ENCODE assay signal across 8 cellular contexts in genomic region chr22:20531404-20532181, GRCh38. TPM values are rescaled to one million over a fixed set of nuclear protein-coding genes. Genes with fewer than 3 reads are reported as not detected.
DNase-seq lines count a peak whose midpoint lies in the region; ATAC-seq and TF ChIP-seq lines count a peak whose summit lies in the region.

No MANE protein-coding gene starts in this region.

- peaks cover 6% of the 10 kb centered on the region for H3K9me3 Mint-ChIP-seq in GM23338

- peak overlapping the region; percentile 54 for H3K18ac ChIP-seq in neuronal stem cell (ENCODE audit: low read length)

- H2AFZ ChIP-seq in GM23338 (no peak overlapping the region), neuronal stem cell (ENCODE audit: low read length) (no peak overlapping the region), MM.1S (ENCODE audit: low read length) (no peak overlapping the region)

- no peak overlapping the region for H2BK120ac ChIP-seq in neuronal stem cell (ENCODE audit: low read depth, low read length)

- H3K14ac ChIP-seq in neuronal stem cell (ENCODE audit: low read length): peak overlapping the region; percentile 61

- no peaks in the 10 kb centered on the region for H3K9me2 ChIP-seq in GM23338 (ENCODE audit: insufficient read depth)
- no peaks in the 10 kb centered on the region for H3K9me2 ChIP-seq in MM.1S (replicated peaks; ENCODE audit: insufficient read depth, low read length)

- peak; percentile 83 for ATAC-seq in GM23338

- H3K4me3 ChIP-seq in GM23338 (no peak overlapping the region), neuronal stem cell (ENCODE audit: low read length in 2 of 2) (no peak overlapping the region), MM.1S (ENCODE audit: low read length) (no peak overlapping the region)

- H3K79me1 ChIP-seq in neuronal stem cell (ENCODE audit: low read depth, low read length): peaks cover 23% of the 10 kb centered on the region

- H3F3A ChIP-seq in GM23338 (replicated peaks; ENCODE audit: low read depth) (no peaks in the 10 kb centered on the region), MM.1S (ENCODE audit: insufficient read depth, low read length) (no peaks in the 10 kb centered on the region)

- peaks cover 6% of the 10 kb centered on the region for H3K27me3 Mint-ChIP-seq in GM23338 (ENCODE audit: insufficient read depth, low read depth, poor library complexity)

- no peak overlapping the region for H2BK15ac ChIP-seq in neuronal stem cell (ENCODE audit: low read length)

- H3K4me2 ChIP-seq in GM23338 (no peak overlapping the region), neuronal stem cell (ENCODE audit: insufficient read depth, low read length, poor library complexity, severe bottlenecking) (no peak overlapping the region), MM.1S (ENCODE audit: low read depth, low read length) (no peak overlapping the region)

- no peak overlapping the region for H4K8ac ChIP-seq in neuronal stem cell (ENCODE audit: low read depth, low read length)

- TF ChIP-seq CTCF in GM23338 (conservative IDR thresholded peaks at IDR 0.05; ENCODE audit: low read depth in 2 of 2) (no peak), MM.1S (IDR thresholded peaks at IDR 0.05; ENCODE audit: low read length) (no peak)

- H3K23ac ChIP-seq in neuronal stem cell (ENCODE audit: low read depth, low read length, poor library complexity): peak overlapping the region; percentile 4

- H3K9me3 ChIP-seq in neuronal stem cell (replicated peaks in 1 of 2; ENCODE audit: control insufficient read depth in 2 of 2, insufficient read depth in 1 of 2, low read depth in 1 of 2, low read length in 2 of 2) (peaks cover 5 to 9% of the 10 kb centered on the region in 2 donors), MM.1S (replicated peaks; ENCODE audit: insufficient read depth, low read length) (no peaks in the 10 kb centered on the region)

- H3K4me3 Mint-ChIP-seq in GM23338: no peak overlapping the region

- H3K27me3 ChIP-seq in GM23338 (ENCODE audit: insufficient read depth) (no peaks in the 10 kb centered on the region), neuronal stem cell (ENCODE audit: control insufficient read depth in 3 of 3, insufficient read depth in 3 of 3, low read depth in 1 of 3, low read length in 3 of 3) (no peaks in the 10 kb centered on the region), MM.1S (replicated peaks; ENCODE audit: insufficient read depth, low read length) (no peaks in the 10 kb centered on the region)

- H3K36me3 Mint-ChIP-seq in GM23338 (ENCODE audit: low read depth): peaks cover 26% of the 10 kb centered on the region

- H3K4ac ChIP-seq in neuronal stem cell (ENCODE audit: low read length): no peak overlapping the region

- no peak overlapping the region for H2BK12ac ChIP-seq in neuronal stem cell (ENCODE audit: low read length)

- H4K20me1 ChIP-seq in GM23338 (replicated peaks; ENCODE audit: insufficient read depth): peaks cover 11% of the 10 kb centered on the region
- peaks cover 24% of the 10 kb centered on the region for H4K20me1 ChIP-seq in MM.1S (ENCODE audit: insufficient read depth, low read length)

- no peak overlapping the region for H4K91ac ChIP-seq in neuronal stem cell (ENCODE audit: low read depth, low read length, poor library complexity)

- H3K9ac ChIP-seq in neuronal stem cell (ENCODE audit: low read depth, low read length, poor library complexity) (peak overlapping the region; percentile 1), MM.1S (ENCODE audit: low read length) (no peak overlapping the region)

- H3K27ac Mint-ChIP-seq in GM23338: peak overlapping the region; percentile 76

- no peak overlapping the region for H2BK5ac ChIP-seq in neuronal stem cell (ENCODE audit: low read length)

- H2AK5ac ChIP-seq in neuronal stem cell (ENCODE audit: low read depth, low read length): no peak overlapping the region

- DNase-seq in GM23338 (ENCODE audit: low spot score) (peak; percentile 68), SK-MEL-5 (ENCODE audit: low read depth, low spot score) (peak; percentile 60), fibroblast of peridontal ligament (ENCODE audit: extremely low read depth) (peak; percentile 74), neuronal stem cell (ENCODE audit: low spot score) (no peak), RKO (ENCODE audit: low spot score) (no peak), NCI-H748 treated with DMSO at 0.1 percent for 48 hours (lab: John Stamatoyannopoulos, UW) (no peak), GOT3 (lab: John Stamatoyannopoulos, UW) (no peak), MM.1S (no peak)

- H3K4me1 ChIP-seq in GM23338 (ENCODE audit: insufficient read depth) (peaks cover 13% of the 10 kb centered on the region), neuronal stem cell (ENCODE audit: control insufficient read depth in 2 of 2, insufficient read depth in 1 of 2, low read depth in 1 of 2, low read length in 2 of 2) (peaks cover 21 to 34% of the 10 kb centered on the region in 2 donors), MM.1S (ENCODE audit: low read length) (no peaks in the 10 kb centered on the region)

- H3K27ac ChIP-seq in GM23338 (ENCODE audit: low read depth) (no peak overlapping the region), neuronal stem cell (replicated peaks; ENCODE audit: low read length) (peak overlapping the region; percentile 26), MM.1S (ENCODE audit: low read length) (no peak overlapping the region)

- H3K79me2 ChIP-seq in GM23338 (replicated peaks; ENCODE audit: insufficient read depth): peaks cover 83% of the 10 kb centered on the region
- peaks cover 91% of the 10 kb centered on the region for H3K79me2 ChIP-seq in MM.1S (ENCODE audit: low read length)

- H3K36me3 ChIP-seq in GM23338 (ENCODE audit: insufficient read depth) (no peaks in the 10 kb centered on the region), neuronal stem cell (replicated peaks in 1 of 2; ENCODE audit: control insufficient read depth in 2 of 2, insufficient read depth in 2 of 2, low read length in 2 of 2) (peaks cover 12 to 54% of the 10 kb centered on the region in 2 donors), MM.1S (replicated peaks; ENCODE audit: insufficient read depth, low read length) (no peaks in the 10 kb centered on the region)

- in situ Hi-C loops in SK-MEL-5 (cut with HindIII; ENCODE audit: low pct_unique_long_range_greater_than_20kb, low sequenced_read_pairs): no loop called here

- H3K4me1 Mint-ChIP-seq in GM23338: peaks cover 33% of the 10 kb centered on the region

- no CpG with 5 or more reads among the region's 15 CpGs for WGBS in neuronal stem cell (ENCODE audit: extremely low coverage in 2 of 2, insufficient read length in 2 of 2, insufficient replicate concordance in 1 of 2), 2 donors

TF ChIP-seq in GM23338, 12 proteins besides CTCF, POLR2A, EP300 and RAD21 (continues in another document):
- TF ChIP-seq ETS1 (IDR thresholded peaks at IDR 0.05) (no peak), EZH2 (IDR thresholded peaks at IDR 0.05; ENCODE audit: low read depth, unreplicated experiment) (no peak), STAT1 (IDR thresholded peaks at IDR 0.05; ENCODE audit: unreplicated experiment) (no peak), JUNB (IDR thresholded peaks at IDR 0.05; ENCODE audit: unreplicated experiment) (no peak), ZNF114 (CRISPR knock-in tag; IDR thresholded peaks at IDR 0.05) (no peak), EZH2phosphoT487 (IDR thresholded peaks at IDR 0.05; ENCODE audit: unreplicated experiment) (no peak), REST (IDR thresholded peaks at IDR 0.05; ENCODE audit: unreplicated experiment) (no peak)

RNA-seq across cellular contexts. Expression of gene MED15, which starts 24.2 kb away (rescaled TPM):
- 32.0 and 43.5 TPM in 2 replicates for total RNA-seq in GM23338 (2014; rRNA removed; shearing (Covaris generic))
- 27.7 and 29.2 TPM in 2 replicates for polyA plus RNA-seq in GM23338 (2016; fragmentation: Nextera tagmentation; extraction: Ambion mirVana)
- 86.9 and 91.2 TPM in 2 replicates for total RNA-seq in SK-MEL-5 (2014; rRNA removed; shearing (Covaris generic))
- 186 and 223 TPM in 2 replicates for polyA plus RNA-seq in SK-MEL-5 (2015; cell fraction: cytosol; rRNA removed)
- polyA plus RNA-seq in SK-MEL-5 (2015; cell fraction: nucleus; rRNA removed): 830 and 901 TPM in 2 replicates
- 35.8 TPM for polyA plus RNA-seq in neuronal stem cell (2013, experiment 1 of 2)
- polyA plus RNA-seq in neuronal stem cell (2013, experiment 2 of 2): 36.1 TPM

RNA-seq across cellular contexts. Expression of gene KLHL22, which starts 36.0 kb away (rescaled TPM):
- total RNA-seq in GM23338 (2014; rRNA removed; shearing (Covaris generic)): 12.1 and 16.0 TPM in 2 replicates
- polyA plus RNA-seq in GM23338 (2016; fragmentation: Nextera tagmentation; extraction: Ambion mirVana): 2.4 and 2.8 TPM in 2 replicates
- 18.4 and 22.7 TPM in 2 replicates for total RNA-seq in SK-MEL-5 (2014; rRNA removed; shearing (Covaris generic))
- 23.2 and 26.8 TPM in 2 replicates for polyA plus RNA-seq in SK-MEL-5 (2015; cell fraction: cytosol; rRNA removed)
- 56.9 and 66.9 TPM in 2 replicates for polyA plus RNA-seq in SK-MEL-5 (2015; cell fraction: nucleus; rRNA removed)
- 14.3 TPM for polyA plus RNA-seq in neuronal stem cell (2013, experiment 1 of 2)
- 13.8 TPM for polyA plus RNA-seq in neuronal stem cell (2013, experiment 2 of 2)

Comparison
In these comparisons a context has a peak if more than half of its experiments do, and no peak if none do; other contexts are left out.
1. DNase-seq: peak in GM23338 (single experiment), SK-MEL-5 (single experiment) and fibroblast of peridontal ligament (single experiment); none in neuronal stem cell (single experiment), RKO (single experiment), NCI-H748 treated with DMSO at 0.1 percent for 48 hours (single experiment), GOT3 (single experiment) and MM.1S (single experiment).